ENCODE assay signal across 8 cellular contexts in genomic region chr15:88605507-88606436, GRCh38. TPM values are rescaled to one million over a fixed set of nuclear protein-coding genes. Genes with fewer than 3 reads are reported as not detected.
DNase-seq lines count a peak whose midpoint lies in the region; TF ChIP-seq lines count a peak whose summit lies in the region.

No MANE protein-coding gene starts in this region.

- TF ChIP-seq POLR2A in testis (IDR thresholded peaks at IDR 0.05) (no peak), esophagus muscularis mucosa (IDR thresholded peaks at IDR 0.05; ENCODE audit: low read depth) (no peak)

- in situ Hi-C loops in Caki2 (cut with HindIII; ENCODE audit: low pct_unique_long_range_greater_than_20kb, low sequenced_read_pairs) = no loop called here

- 3 to 5% methylated on average over 21 to 48 of the region's 48 CpGs for WGBS in testis, 2 donors
- 15% methylated on average over 20 of the region's 48 CpGs for WGBS in esophagus muscularis mucosa

- intact Hi-C loops in testis (cut with DNase I; ENCODE audit: low total_unique reads) (no loop called here), esophagus muscularis mucosa (cut with DNase I) (no loop called here)

- DNase-seq in Caki2 (ENCODE audit: low read depth) = peak; percentile 23
- peak; percentile 26 for DNase-seq in NCI-H345 treated with DMSO at 0.1 percent for 48 hours (lab: John Stamatoyannopoulos, UW; ENCODE audit: unreplicated experiment)
- peak; percentile 25 for DNase-seq in amniotic epithelial cell (ENCODE audit: low read depth)
- DNase-seq in left kidney (ENCODE audit: low read depth, low spot score) = peak; percentile 87
- peak; percentile 68 for DNase-seq in testis
- DNase-seq in esophagus muscularis mucosa (ENCODE audit: extremely low spot score) = no peak
- DNase-seq in KG1 (lab: John Stamatoyannopoulos, UW) = no peak
- DNase-seq in GDM1 (lab: John Stamatoyannopoulos, UW) = no peak

- H3K27me3 ChIP-seq in testis (no peaks in the 10 kb centered on the region), esophagus muscularis mucosa (peaks cover 0 to 63% (median 38%) of the 10 kb centered on the region in 4 donors)

- H3K36me3 ChIP-seq in testis (ENCODE audit: low read depth, missing control alignments) (no peaks in the 10 kb centered on the region), esophagus muscularis mucosa (no peaks in the 10 kb centered on the region)

- peaks cover 15% of the 10 kb centered on the region for H3K4me1 ChIP-seq in testis
- peaks cover 0 to 23% (median 18%) of the 10 kb centered on the region in 4 donors for H3K4me1 ChIP-seq in esophagus muscularis mucosa

- H3K9me3 ChIP-seq in testis (no peaks in the 10 kb centered on the region), esophagus muscularis mucosa (no peaks in the 10 kb centered on the region)

- H3K27ac ChIP-seq in testis (no peak overlapping the region), esophagus muscularis mucosa (replicated peaks in 1 of 4) (no peak overlapping the region)

- H3K4me3 ChIP-seq in testis (peak overlapping the region in 1 of 2 donors; percentile 38), esophagus muscularis mucosa (no peak overlapping the region)

- TF ChIP-seq CTCF in testis (IDR thresholded peaks at IDR 0.05) = no peak
- TF ChIP-seq CTCF in esophagus muscularis mucosa (IDR thresholded peaks at IDR 0.05) = no peak

- TF ChIP-seq EP300 in esophagus muscularis mucosa (IDR thresholded peaks at IDR 0.05) = no peak

RNA-seq across cellular contexts. Expression of gene AEN, which starts 15.4 kb away (rescaled TPM):
- 59.0 and 68.3 TPM in 2 replicates for total RNA-seq in Caki2 (2014; rRNA removed; shearing (Covaris generic); ENCODE audit: low replicate concordance)
- total RNA-seq in testis = 10 to 100 TPM; 31.0 to 32.9 TPM
- polyA plus RNA-seq in testis (ENCODE audit: insufficient read depth, low read depth, low replicate concordance) = 22.5 TPM
- 10 to 100 TPM; 13.3 to 29.0 (median 23.4) TPM for total RNA-seq in esophagus muscularis mucosa

RNA-seq across cellular contexts. Expression of gene ISG20, which starts 33.0 kb away (rescaled TPM):
- 0.75 and 7.2 TPM in 2 replicates for total RNA-seq in Caki2 (2014; rRNA removed; shearing (Covaris generic); ENCODE audit: low replicate concordance)
- total RNA-seq in testis = 1 to 10 TPM; 6.8 to 8.7 TPM
- polyA plus RNA-seq in testis (ENCODE audit: insufficient read depth, low read depth, low replicate concordance) = 17.0 TPM
- total RNA-seq in esophagus muscularis mucosa = 10 to 100 TPM in 2 of 4 donors, 1 to 10 TPM in 2; 6.1 to 21.2 (median 9.8) TPM

RNA-seq across cellular contexts. Expression of gene DET1, which starts 59.3 kb away (rescaled TPM):
- total RNA-seq in Caki2 (2014; rRNA removed; shearing (Covaris generic); ENCODE audit: low replicate concordance) = 3.0 and 3.8 TPM in 2 replicates
- total RNA-seq in testis (10 to 100 TPM; 10.3 to 14.4 TPM), esophagus muscularis mucosa (1 to 10 TPM; 4.0 to 6.6 (median 5.6) TPM)
- polyA plus RNA-seq in testis (ENCODE audit: insufficient read depth, low read depth, low replicate concordance) = 4.4 TPM

Comparison
In these comparisons a context has a peak if more than half of its experiments do, and no peak if none do; other contexts are left out.
1. DNase-seq: peak in Caki2 (single experiment), NCI-H345 treated with DMSO at 0.1 percent for 48 hours (single experiment), amniotic epithelial cell (single experiment), left kidney (single experiment) and testis (single experiment); none in esophagus muscularis mucosa (single experiment), KG1 (single experiment) and GDM1 (single experiment).